1 cellular context compared by ENCODE assay signal in the genomic region with DNA sequence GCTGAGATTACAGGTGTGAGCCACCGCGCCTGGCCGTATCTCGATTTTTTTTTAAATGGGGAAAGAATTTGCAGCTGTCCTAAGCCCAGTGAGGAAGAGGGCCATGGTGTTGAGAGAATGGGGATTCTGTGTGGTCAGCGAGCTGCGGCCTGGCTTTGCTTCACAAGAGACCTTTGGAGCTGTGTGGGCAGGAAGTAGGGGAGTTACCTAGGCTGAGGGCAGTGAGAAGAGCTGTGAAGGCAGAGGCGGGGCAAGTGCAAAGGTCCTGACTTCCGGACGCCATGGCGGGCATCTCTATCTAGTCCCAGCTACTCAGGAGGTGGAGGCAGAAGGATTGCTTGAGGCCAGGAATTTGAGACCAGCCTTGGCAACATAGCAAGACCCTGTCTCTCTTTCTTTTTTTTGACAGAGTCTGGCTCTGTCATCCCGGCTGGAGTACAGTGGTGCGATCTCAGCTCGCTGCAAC.
TF ChIP-seq lines count a peak whose summit lies in the region.

No MANE protein-coding gene starts in this region.

TF ChIP-seq in HepG2, 621 proteins besides CTCF, POLR2A, EP300 and RAD21 (continued from another document and continues in another):
- no peak for TF ChIP-seq ZNF382 (CRISPR knock-in tag; IDR thresholded peaks at IDR 0.05; ENCODE audit: borderline replicate concordance)
- no peak for TF ChIP-seq MIER2 (CRISPR knock-in tag; IDR thresholded peaks at IDR 0.05)
- TF ChIP-seq, protein P1, sequence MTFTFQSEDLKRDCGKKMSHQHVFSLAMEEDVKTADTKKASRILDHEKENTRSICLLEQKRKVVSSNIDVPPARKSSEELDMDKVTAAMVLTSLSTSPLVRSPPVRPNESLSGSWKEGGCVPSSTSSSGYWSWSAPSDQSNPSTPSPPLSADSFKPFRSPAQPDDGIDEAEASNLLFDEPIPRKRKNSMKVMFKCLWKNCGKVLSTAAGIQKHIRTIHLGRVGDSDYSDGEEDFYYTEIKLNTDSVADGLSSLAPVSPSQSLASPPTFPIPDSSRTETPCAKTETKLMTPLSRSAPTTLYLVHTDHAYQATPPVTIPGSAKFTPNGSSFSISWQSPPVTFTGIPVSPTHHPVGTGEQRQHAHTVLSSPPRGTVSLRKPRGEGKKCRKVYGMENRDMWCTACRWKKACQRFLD (CRISPR knock-in tag; IDR thresholded peaks at IDR 0.05; ENCODE audit: borderline replicate concordance): no peak
- TF ChIP-seq ZNF24 (IDR thresholded peaks at IDR 0.05): no peak
- TF ChIP-seq, protein P2, sequence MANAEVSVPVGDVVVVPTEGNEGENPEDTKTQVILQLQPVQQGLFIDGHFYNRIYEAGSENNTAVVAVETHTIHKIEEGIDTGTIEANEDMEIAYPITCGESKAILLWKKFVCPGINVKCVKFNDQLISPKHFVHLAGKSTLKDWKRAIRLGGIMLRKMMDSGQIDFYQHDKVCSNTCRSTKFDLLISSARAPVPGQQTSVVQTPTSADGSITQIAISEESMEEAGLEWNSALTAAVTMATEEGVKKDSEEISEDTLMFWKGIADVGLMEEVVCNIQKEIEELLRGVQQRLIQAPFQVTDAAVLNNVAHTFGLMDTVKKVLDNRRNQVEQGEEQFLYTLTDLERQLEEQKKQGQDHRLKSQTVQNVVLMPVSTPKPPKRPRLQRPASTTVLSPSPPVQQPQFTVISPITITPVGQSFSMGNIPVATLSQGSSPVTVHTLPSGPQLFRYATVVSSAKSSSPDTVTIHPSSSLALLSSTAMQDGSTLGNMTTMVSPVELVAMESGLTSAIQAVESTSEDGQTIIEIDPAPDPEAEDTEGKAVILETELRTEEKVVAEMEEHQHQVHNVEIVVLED (CRISPR knock-in tag; IDR thresholded peaks at IDR 0.05; ENCODE audit: borderline replicate concordance): peak; percentile 16; the same call in 1 of the 2 replicates
- no peak for TF ChIP-seq KDM5B (CRISPR knock-in tag; IDR thresholded peaks at IDR 0.05; ENCODE audit: borderline replicate concordance)
- no peak for TF ChIP-seq EHMT2 (IDR thresholded peaks at IDR 0.05; ENCODE audit: borderline replicate concordance, low read depth, low read length)
- TF ChIP-seq NFIB (CRISPR knock-in tag; IDR thresholded peaks at IDR 0.05; ENCODE audit: borderline replicate concordance): no peak
- TF ChIP-seq, protein P3, sequence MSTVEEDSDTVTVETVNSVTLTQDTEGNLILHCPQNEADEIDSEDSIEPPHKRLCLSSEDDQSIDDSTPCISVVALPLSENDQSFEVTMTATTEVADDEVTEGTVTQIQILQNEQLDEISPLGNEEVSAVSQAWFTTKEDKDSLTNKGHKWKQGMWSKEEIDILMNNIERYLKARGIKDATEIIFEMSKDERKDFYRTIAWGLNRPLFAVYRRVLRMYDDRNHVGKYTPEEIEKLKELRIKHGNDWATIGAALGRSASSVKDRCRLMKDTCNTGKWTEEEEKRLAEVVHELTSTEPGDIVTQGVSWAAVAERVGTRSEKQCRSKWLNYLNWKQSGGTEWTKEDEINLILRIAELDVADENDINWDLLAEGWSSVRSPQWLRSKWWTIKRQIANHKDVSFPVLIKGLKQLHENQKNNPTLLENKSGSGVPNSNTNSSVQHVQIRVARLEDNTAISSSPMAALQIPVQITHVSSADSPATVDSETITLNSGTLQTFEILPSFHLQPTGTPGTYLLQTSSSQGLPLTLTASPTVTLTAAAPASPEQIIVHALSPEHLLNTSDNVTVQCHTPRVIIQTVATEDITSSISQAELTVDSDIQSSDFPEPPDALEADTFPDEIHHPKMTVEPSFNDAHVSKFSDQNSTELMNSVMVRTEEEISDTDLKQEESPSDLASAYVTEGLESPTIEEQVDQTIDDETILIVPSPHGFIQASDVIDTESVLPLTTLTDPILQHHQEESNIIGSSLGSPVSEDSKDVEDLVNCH (CRISPR knock-in tag; IDR thresholded peaks at IDR 0.05): no peak
- TF ChIP-seq ZNF451 (CRISPR knock-in tag; IDR thresholded peaks at IDR 0.05): 0 out of 2 replicates have a peak, but pooled peaks have one; percentile 56
- no peak for TF ChIP-seq CREB1 (IDR thresholded peaks at IDR 0.05)
- no peak for TF ChIP-seq CREB1 (CRISPR knock-in tag; IDR thresholded peaks at IDR 0.05)
- no peak for TF ChIP-seq KLF9 (CRISPR knock-in tag; IDR thresholded peaks at IDR 0.05; ENCODE audit: low read depth)
- TF ChIP-seq NFE2L2 (IDR thresholded peaks at IDR 0.05; ENCODE audit: low read length): no peak
- peak; percentile 38; the same call in 1 of the 2 replicates for TF ChIP-seq KMT2B (CRISPR knock-in tag; IDR thresholded peaks at IDR 0.05)
- no peak for TF ChIP-seq BCL6 (CRISPR knock-in tag; IDR thresholded peaks at IDR 0.05)
- no peak for TF ChIP-seq ZNF30 (CRISPR knock-in tag; IDR thresholded peaks at IDR 0.05)
- no peak for TF ChIP-seq KDM3A (CRISPR knock-in tag; IDR thresholded peaks at IDR 0.05; ENCODE audit: low read depth)
- TF ChIP-seq ZNF20 (CRISPR knock-in tag; IDR thresholded peaks at IDR 0.05): no peak
- TF ChIP-seq SIN3B (IDR thresholded peaks at IDR 0.05; ENCODE audit: low read length): no peak
- no peak for TF ChIP-seq TOPORS (CRISPR knock-in tag; IDR thresholded peaks at IDR 0.05)
- TF ChIP-seq RFXANK (CRISPR knock-in tag; IDR thresholded peaks at IDR 0.05): no peak
- TF ChIP-seq SNRNP70 (IDR thresholded peaks at IDR 0.05; ENCODE audit: low read depth, low read length): no peak
- TF ChIP-seq RARA (CRISPR knock-in tag; IDR thresholded peaks at IDR 0.05): no peak
- no peak for TF ChIP-seq ZFP90 (CRISPR knock-in tag; IDR thresholded peaks at IDR 0.05; ENCODE audit: borderline replicate concordance)
- TF ChIP-seq, protein P4, sequence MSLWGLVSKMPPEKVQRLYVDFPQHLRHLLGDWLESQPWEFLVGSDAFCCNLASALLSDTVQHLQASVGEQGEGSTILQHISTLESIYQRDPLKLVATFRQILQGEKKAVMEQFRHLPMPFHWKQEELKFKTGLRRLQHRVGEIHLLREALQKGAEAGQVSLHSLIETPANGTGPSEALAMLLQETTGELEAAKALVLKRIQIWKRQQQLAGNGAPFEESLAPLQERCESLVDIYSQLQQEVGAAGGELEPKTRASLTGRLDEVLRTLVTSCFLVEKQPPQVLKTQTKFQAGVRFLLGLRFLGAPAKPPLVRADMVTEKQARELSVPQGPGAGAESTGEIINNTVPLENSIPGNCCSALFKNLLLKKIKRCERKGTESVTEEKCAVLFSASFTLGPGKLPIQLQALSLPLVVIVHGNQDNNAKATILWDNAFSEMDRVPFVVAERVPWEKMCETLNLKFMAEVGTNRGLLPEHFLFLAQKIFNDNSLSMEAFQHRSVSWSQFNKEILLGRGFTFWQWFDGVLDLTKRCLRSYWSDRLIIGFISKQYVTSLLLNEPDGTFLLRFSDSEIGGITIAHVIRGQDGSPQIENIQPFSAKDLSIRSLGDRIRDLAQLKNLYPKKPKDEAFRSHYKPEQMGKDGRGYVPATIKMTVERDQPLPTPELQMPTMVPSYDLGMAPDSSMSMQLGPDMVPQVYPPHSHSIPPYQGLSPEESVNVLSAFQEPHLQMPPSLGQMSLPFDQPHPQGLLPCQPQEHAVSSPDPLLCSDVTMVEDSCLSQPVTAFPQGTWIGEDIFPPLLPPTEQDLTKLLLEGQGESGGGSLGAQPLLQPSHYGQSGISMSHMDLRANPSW (CRISPR knock-in tag; IDR thresholded peaks at IDR 0.05; ENCODE audit: borderline replicate concordance): no peak
- TF ChIP-seq NR2F2 (IDR thresholded peaks at IDR 0.05; ENCODE audit: borderline replicate concordance, low read depth): no peak
- TF ChIP-seq MAFK (conservative IDR thresholded peaks at IDR 0.05 in 1 of 2, IDR thresholded peaks at IDR 0.05 in 1 of 2; ENCODE audit: low read length in 2 of 2): no peak
- no peak for TF ChIP-seq NFIC (IDR thresholded peaks at IDR 0.05; ENCODE audit: low read length)
- no peak for TF ChIP-seq ZNF746 (CRISPR knock-in tag; IDR thresholded peaks at IDR 0.05)
- no peak for TF ChIP-seq ZNF75D (CRISPR knock-in tag; IDR thresholded peaks at IDR 0.05; ENCODE audit: borderline replicate concordance)
- TF ChIP-seq GABPB1 (CRISPR knock-in tag; IDR thresholded peaks at IDR 0.05): peak; percentile 86
- TF ChIP-seq SRSF9 (IDR thresholded peaks at IDR 0.05; ENCODE audit: borderline replicate concordance, insufficient read depth, low read depth, low read length, poor library complexity, severe bottlenecking): no peak
- TF ChIP-seq ZNF326 (CRISPR knock-in tag; IDR thresholded peaks at IDR 0.05; ENCODE audit: borderline replicate concordance): no peak
- TF ChIP-seq ZNF496 (CRISPR knock-in tag; IDR thresholded peaks at IDR 0.05; ENCODE audit: insufficient replicate concordance): no peak
- TF ChIP-seq ZNF674 (CRISPR knock-in tag; IDR thresholded peaks at IDR 0.05; ENCODE audit: low read depth): no peak
- TF ChIP-seq ZBTB20 (CRISPR knock-in tag; IDR thresholded peaks at IDR 0.05; ENCODE audit: borderline replicate concordance, low read depth): no peak
- TF ChIP-seq, protein P5, sequence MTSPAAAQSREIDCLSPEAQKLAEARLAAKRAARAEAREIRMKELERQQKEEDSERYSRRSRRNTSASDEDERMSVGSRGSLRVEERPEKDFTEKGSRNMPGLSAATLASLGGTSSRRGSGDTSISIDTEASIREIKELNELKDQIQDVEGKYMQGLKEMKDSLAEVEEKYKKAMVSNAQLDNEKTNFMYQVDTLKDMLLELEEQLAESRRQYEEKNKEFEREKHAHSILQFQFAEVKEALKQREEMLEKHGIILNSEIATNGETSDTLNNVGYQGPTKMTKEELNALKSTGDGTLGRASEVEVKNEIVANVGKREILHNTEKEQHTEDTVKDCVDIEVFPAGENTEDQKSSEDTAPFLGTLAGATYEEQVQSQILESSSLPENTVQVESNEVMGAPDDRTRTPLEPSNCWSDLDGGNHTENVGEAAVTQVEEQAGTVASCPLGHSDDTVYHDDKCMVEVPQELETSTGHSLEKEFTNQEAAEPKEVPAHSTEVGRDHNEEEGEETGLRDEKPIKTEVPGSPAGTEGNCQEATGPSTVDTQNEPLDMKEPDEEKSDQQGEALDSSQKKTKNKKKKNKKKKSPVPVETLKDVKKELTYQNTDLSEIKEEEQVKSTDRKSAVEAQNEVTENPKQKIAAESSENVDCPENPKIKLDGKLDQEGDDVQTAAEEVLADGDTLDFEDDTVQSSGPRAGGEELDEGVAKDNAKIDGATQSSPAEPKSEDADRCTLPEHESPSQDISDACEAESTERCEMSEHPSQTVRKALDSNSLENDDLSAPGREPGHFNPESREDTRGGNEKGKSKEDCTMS (CRISPR knock-in tag; conservative IDR thresholded peaks at IDR 0.05): no peak
- TF ChIP-seq, protein P6, sequence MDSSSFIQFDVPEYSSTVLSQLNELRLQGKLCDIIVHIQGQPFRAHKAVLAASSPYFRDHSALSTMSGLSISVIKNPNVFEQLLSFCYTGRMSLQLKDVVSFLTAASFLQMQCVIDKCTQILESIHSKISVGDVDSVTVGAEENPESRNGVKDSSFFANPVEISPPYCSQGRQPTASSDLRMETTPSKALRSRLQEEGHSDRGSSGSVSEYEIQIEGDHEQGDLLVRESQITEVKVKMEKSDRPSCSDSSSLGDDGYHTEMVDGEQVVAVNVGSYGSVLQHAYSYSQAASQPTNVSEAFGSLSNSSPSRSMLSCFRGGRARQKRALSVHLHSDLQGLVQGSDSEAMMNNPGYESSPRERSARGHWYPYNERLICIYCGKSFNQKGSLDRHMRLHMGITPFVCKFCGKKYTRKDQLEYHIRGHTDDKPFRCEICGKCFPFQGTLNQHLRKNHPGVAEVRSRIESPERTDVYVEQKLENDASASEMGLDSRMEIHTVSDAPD (CRISPR knock-in tag; IDR thresholded peaks at IDR 0.05): no peak
- TF ChIP-seq, protein P7, sequence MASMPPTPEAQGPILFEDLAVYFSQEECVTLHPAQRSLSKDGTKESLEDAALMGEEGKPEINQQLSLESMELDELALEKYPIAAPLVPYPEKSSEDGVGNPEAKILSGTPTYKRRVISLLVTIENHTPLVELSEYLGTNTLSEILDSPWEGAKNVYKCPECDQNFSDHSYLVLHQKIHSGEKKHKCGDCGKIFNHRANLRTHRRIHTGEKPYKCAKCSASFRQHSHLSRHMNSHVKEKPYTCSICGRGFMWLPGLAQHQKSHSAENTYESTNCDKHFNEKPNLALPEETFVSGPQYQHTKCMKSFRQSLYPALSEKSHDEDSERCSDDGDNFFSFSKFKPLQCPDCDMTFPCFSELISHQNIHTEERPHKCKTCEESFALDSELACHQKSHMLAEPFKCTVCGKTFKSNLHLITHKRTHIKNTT (CRISPR knock-in tag; IDR thresholded peaks at IDR 0.05): no peak
- TF ChIP-seq KMT2A (CRISPR knock-in tag; IDR thresholded peaks at IDR 0.05): peak; percentile 34; the same call in 1 of the 2 replicates
- TF ChIP-seq, protein P8, sequence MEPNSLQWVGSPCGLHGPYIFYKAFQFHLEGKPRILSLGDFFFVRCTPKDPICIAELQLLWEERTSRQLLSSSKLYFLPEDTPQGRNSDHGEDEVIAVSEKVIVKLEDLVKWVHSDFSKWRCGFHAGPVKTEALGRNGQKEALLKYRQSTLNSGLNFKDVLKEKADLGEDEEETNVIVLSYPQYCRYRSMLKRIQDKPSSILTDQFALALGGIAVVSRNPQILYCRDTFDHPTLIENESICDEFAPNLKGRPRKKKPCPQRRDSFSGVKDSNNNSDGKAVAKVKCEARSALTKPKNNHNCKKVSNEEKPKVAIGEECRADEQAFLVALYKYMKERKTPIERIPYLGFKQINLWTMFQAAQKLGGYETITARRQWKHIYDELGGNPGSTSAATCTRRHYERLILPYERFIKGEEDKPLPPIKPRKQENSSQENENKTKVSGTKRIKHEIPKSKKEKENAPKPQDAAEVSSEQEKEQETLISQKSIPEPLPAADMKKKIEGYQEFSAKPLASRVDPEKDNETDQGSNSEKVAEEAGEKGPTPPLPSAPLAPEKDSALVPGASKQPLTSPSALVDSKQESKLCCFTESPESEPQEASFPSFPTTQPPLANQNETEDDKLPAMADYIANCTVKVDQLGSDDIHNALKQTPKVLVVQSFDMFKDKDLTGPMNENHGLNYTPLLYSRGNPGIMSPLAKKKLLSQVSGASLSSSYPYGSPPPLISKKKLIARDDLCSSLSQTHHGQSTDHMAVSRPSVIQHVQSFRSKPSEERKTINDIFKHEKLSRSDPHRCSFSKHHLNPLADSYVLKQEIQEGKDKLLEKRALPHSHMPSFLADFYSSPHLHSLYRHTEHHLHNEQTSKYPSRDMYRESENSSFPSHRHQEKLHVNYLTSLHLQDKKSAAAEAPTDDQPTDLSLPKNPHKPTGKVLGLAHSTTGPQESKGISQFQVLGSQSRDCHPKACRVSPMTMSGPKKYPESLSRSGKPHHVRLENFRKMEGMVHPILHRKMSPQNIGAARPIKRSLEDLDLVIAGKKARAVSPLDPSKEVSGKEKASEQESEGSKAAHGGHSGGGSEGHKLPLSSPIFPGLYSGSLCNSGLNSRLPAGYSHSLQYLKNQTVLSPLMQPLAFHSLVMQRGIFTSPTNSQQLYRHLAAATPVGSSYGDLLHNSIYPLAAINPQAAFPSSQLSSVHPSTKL (CRISPR knock-in tag; IDR thresholded peaks at IDR 0.05): peak; percentile 43; the same call in 1 of the 2 replicates
- TF ChIP-seq ZSCAN25 (CRISPR knock-in tag; IDR thresholded peaks at IDR 0.05): peak; percentile 93
- TF ChIP-seq, protein P9, sequence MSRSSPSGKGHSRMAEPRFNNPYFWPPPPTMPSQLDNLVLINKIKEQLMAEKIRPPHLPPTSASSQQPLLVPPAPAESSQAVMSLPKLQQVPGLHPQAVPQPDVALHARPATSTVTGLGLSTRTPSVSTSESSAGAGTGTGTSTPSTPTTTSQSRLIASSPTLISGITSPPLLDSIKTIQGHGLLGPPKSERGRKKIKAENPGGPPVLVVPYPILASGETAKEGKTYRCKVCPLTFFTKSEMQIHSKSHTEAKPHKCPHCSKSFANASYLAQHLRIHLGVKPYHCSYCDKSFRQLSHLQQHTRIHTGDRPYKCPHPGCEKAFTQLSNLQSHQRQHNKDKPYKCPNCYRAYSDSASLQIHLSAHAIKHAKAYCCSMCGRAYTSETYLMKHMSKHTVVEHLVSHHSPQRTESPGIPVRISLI (CRISPR knock-in tag; IDR thresholded peaks at IDR 0.05; ENCODE audit: borderline replicate concordance): no peak; the same call in 1 of the 2 replicates
- TF ChIP-seq REPIN1 (CRISPR knock-in tag; IDR thresholded peaks at IDR 0.05; ENCODE audit: borderline replicate concordance, low read depth): no peak
- no peak for TF ChIP-seq ZSCAN22 (CRISPR knock-in tag; IDR thresholded peaks at IDR 0.05)
- TF ChIP-seq ONECUT2 (CRISPR knock-in tag; IDR thresholded peaks at IDR 0.05): no peak
- no peak for TF ChIP-seq ZC3H13 (CRISPR knock-in tag; IDR thresholded peaks at IDR 0.05)
